8 cellular contexts compared by ENCODE assay signal in genomic region chr5:131170540-131171275, GRCh38. TPM values are rescaled to one million over a fixed set of nuclear protein-coding genes. Genes with fewer than 3 reads are reported as not detected.
DNase-seq lines count a peak whose midpoint lies in the region; TF ChIP-seq lines count a peak whose summit lies in the region.

Gene LYRM7, plus strand, starts transcription at chr5:131170944. Its CDS starts 77 bp downstream, at chr5:131171021.

- DNase-seq in GM04503 (ENCODE audit: low read depth) (peak; percentile 98), HFFc6 (peak; percentile 99), NB4 (ENCODE audit: low read depth) (peak; percentile 99), SK-N-MC (ENCODE audit: low read depth, low spot score) (peak; percentile 98), germinal center (ENCODE audit: low spot score) (peak; percentile 94), non-pigmented ciliary epithelial cell (ENCODE audit: low read depth) (peak; percentile 98), suprapubic skin (ENCODE audit: low spot score in 2 of 2) (peak; percentile 97)
- DNase-seq in activated naive CD4-positive, alpha-beta T cell treated with anti-CD3 and anti-CD28 coated beads, Interleukin-2, amount 10 ng/mL, durations not matched to agents 7 days and 5 days = peak; percentile 98

- TF ChIP-seq CTCF in HFFc6 (IDR thresholded peaks at IDR 0.05) = no peak
- no peak for TF ChIP-seq CTCF in NB4 (IDR thresholded peaks at IDR 0.05; ENCODE audit: low read depth, low read length)
- TF ChIP-seq CTCF in suprapubic skin (IDR thresholded peaks at IDR 0.05) = no peak

- H3K4me1 ChIP-seq in suprapubic skin = peaks cover 19% of the 10 kb centered on the region

- H3K9me3 Mint-ChIP-seq in HFFc6 = no peaks in the 10 kb centered on the region
- H3K9me3 Mint-ChIP-seq in activated naive CD4-positive, alpha-beta T cell treated with anti-CD3 and anti-CD28 coated beads, Interleukin-2, amount 10 ng/mL, durations not matched to agents 7 days and 5 days = no peaks in the 10 kb centered on the region

- no peaks in the 10 kb centered on the region for H3K36me3 Mint-ChIP-seq in HFFc6 (ENCODE audit: low read depth)
- peaks cover 10% of the 10 kb centered on the region for H3K36me3 Mint-ChIP-seq in activated naive CD4-positive, alpha-beta T cell treated with anti-CD3 and anti-CD28 coated beads, Interleukin-2, amount 10 ng/mL, durations not matched to agents 7 days and 5 days

- H3K27ac Mint-ChIP-seq in HFFc6 = peak within 1 kb of the TSS; percentile 92
- peak within 1 kb of the TSS; percentile 97 for H3K27ac Mint-ChIP-seq in activated naive CD4-positive, alpha-beta T cell treated with anti-CD3 and anti-CD28 coated beads, Interleukin-2, amount 10 ng/mL, durations not matched to agents 7 days and 5 days

- peak within 1 kb of the TSS; percentile 99 for H3K9ac ChIP-seq in SK-N-MC (ENCODE audit: insufficient read length)

- H3K4me3 Mint-ChIP-seq in HFFc6 = peak within 1 kb of the TSS; percentile 100
- peak within 1 kb of the TSS; percentile 100 for H3K4me3 Mint-ChIP-seq in activated naive CD4-positive, alpha-beta T cell treated with anti-CD3 and anti-CD28 coated beads, Interleukin-2, amount 10 ng/mL, durations not matched to agents 7 days and 5 days

- H3K4me1 Mint-ChIP-seq in HFFc6 (ENCODE audit: low read depth) = peaks cover 27% of the 10 kb centered on the region
- H3K4me1 Mint-ChIP-seq in activated naive CD4-positive, alpha-beta T cell treated with anti-CD3 and anti-CD28 coated beads, Interleukin-2, amount 10 ng/mL, durations not matched to agents 7 days and 5 days = peaks cover 54% of the 10 kb centered on the region

- H3K27ac ChIP-seq in SK-N-MC (peak within 1 kb of the TSS; percentile 87), suprapubic skin (peak within 1 kb of the TSS; percentile 66)

- TF ChIP-seq POLR2A in NB4 (IDR thresholded peaks at IDR 0.05; ENCODE audit: extremely low read depth, insufficient read length) (peak; percentile 89), suprapubic skin (IDR thresholded peaks at IDR 0.05) (peak in 1 of 2 donors; percentile 14)

- TF ChIP-seq EP300 in suprapubic skin (IDR thresholded peaks at IDR 0.05) = no peak

- CTCF ChIA-PET in activated naive CD4-positive, alpha-beta T cell treated with anti-CD3 and anti-CD28 coated beads, Interleukin-2, amount 10 ng/mL, durations not matched to agents 7 days and 5 days (lab: Charles Lee) = interaction anchor here (1.1 to 1.3 kb wide), 2 partner anchors 39 to 212 kb away, joined by 3 to 4 read pairs; no protein-coding TSS in a partner anchor

- H3K36me3 ChIP-seq in SK-N-MC (ENCODE audit: insufficient read depth, low read length) = no peaks in the 10 kb centered on the region
- H3K36me3 ChIP-seq in suprapubic skin = no peaks in the 10 kb centered on the region

- peak within 1 kb of the TSS; percentile 97 for H3K4me3 ChIP-seq in NB4 (ENCODE audit: low read depth, low read length)
- H3K4me3 ChIP-seq in SK-N-MC = peak within 1 kb of the TSS; percentile 98
- peak within 1 kb of the TSS; percentile 64 for H3K4me3 ChIP-seq in suprapubic skin

- H3K9me3 ChIP-seq in SK-N-MC (ENCODE audit: low read depth, low read length) = no peaks in the 10 kb centered on the region
- H3K9me3 ChIP-seq in suprapubic skin = no peaks in the 10 kb centered on the region

- under 1% methylated on average over 40 of the region's 42 CpGs for WGBS in suprapubic skin

- H3K27me3 Mint-ChIP-seq in HFFc6 (ENCODE audit: insufficient read depth) = peaks cover 3% of the 10 kb centered on the region; the same call in 1 of the 2 replicates
- H3K27me3 Mint-ChIP-seq in activated naive CD4-positive, alpha-beta T cell treated with anti-CD3 and anti-CD28 coated beads, Interleukin-2, amount 10 ng/mL, durations not matched to agents 7 days and 5 days = no peaks in the 10 kb centered on the region

- no peaks in the 10 kb centered on the region for H3K27me3 ChIP-seq in suprapubic skin

RNA-seq across cellular contexts. Expression of gene LYRM7, which starts in this region (rescaled TPM):
- 10 to 100 TPM in 3 of 6 experiments, 1 to 10 TPM in 3; 8.1 to 10.9 (median 9.9) TPM for total RNA-seq in HFFc6 (2021; fragmentation: NEBNext Ultra II Directional; extraction: Animal tissue kit (Norgen Biotek cat#: 25700))
- 10 to 100 TPM in 1 of 4 donors, 1 to 10 TPM in 3; 7.0 to 10.4 (median 8.0) TPM for total RNA-seq in suprapubic skin

Comparison
In these comparisons a context has a peak if more than half of its experiments do, and no peak if none do; other contexts are left out.
1. Peak in every context shown above with its lines: DNase-seq, H3K4me3 ChIP-seq and H3K27ac ChIP-seq.